ENCODE assay signal across 1 cellular context in the genomic region with DNA sequence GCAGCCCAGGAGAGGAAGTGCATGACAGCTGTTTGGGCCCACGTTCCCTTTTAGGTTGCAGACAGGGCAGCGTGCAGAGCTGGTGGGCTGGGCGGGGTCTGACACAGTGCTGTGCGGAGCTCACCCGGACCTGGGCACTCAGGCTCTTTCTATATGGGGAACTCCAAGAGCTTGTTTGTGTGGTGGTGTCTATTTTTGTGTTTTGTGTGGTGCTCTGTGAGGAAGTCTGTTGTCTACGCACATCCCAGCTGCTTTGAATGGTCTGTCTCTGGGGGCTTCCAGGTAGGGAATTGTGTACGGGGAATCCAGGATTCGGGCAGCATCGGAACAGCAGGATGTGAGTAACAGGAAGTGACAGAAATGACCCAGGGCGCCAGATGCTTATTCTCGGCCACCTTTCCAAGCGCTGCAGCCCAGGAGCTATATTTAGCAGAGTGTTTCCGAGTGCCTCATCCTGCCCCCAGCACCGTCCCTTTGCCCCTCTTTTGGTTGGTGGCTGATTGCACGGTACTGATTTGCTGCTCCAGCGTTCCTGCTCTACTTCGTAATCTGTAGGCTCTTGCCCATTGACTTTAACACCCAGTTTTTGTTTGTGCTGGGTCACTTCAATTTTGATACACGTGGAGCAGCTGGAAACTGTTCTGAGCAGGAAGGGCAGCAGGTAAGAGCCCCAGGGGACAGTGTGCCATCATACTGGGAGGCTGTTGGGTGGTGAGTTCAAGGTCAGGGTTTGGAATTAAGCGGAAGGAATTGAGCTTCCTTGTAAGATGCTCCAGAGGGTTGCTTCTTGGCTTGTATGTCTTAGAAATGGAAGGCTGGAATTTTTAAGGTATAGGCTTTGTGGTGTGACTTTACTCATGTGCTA.
TF ChIP-seq lines count a peak whose summit lies in the region.

No MANE protein-coding gene starts in this region.

TF ChIP-seq in H1, 55 proteins besides CTCF, POLR2A, EP300 and RAD21 (continued from another document):
- TF ChIP-seq, protein P1, sequence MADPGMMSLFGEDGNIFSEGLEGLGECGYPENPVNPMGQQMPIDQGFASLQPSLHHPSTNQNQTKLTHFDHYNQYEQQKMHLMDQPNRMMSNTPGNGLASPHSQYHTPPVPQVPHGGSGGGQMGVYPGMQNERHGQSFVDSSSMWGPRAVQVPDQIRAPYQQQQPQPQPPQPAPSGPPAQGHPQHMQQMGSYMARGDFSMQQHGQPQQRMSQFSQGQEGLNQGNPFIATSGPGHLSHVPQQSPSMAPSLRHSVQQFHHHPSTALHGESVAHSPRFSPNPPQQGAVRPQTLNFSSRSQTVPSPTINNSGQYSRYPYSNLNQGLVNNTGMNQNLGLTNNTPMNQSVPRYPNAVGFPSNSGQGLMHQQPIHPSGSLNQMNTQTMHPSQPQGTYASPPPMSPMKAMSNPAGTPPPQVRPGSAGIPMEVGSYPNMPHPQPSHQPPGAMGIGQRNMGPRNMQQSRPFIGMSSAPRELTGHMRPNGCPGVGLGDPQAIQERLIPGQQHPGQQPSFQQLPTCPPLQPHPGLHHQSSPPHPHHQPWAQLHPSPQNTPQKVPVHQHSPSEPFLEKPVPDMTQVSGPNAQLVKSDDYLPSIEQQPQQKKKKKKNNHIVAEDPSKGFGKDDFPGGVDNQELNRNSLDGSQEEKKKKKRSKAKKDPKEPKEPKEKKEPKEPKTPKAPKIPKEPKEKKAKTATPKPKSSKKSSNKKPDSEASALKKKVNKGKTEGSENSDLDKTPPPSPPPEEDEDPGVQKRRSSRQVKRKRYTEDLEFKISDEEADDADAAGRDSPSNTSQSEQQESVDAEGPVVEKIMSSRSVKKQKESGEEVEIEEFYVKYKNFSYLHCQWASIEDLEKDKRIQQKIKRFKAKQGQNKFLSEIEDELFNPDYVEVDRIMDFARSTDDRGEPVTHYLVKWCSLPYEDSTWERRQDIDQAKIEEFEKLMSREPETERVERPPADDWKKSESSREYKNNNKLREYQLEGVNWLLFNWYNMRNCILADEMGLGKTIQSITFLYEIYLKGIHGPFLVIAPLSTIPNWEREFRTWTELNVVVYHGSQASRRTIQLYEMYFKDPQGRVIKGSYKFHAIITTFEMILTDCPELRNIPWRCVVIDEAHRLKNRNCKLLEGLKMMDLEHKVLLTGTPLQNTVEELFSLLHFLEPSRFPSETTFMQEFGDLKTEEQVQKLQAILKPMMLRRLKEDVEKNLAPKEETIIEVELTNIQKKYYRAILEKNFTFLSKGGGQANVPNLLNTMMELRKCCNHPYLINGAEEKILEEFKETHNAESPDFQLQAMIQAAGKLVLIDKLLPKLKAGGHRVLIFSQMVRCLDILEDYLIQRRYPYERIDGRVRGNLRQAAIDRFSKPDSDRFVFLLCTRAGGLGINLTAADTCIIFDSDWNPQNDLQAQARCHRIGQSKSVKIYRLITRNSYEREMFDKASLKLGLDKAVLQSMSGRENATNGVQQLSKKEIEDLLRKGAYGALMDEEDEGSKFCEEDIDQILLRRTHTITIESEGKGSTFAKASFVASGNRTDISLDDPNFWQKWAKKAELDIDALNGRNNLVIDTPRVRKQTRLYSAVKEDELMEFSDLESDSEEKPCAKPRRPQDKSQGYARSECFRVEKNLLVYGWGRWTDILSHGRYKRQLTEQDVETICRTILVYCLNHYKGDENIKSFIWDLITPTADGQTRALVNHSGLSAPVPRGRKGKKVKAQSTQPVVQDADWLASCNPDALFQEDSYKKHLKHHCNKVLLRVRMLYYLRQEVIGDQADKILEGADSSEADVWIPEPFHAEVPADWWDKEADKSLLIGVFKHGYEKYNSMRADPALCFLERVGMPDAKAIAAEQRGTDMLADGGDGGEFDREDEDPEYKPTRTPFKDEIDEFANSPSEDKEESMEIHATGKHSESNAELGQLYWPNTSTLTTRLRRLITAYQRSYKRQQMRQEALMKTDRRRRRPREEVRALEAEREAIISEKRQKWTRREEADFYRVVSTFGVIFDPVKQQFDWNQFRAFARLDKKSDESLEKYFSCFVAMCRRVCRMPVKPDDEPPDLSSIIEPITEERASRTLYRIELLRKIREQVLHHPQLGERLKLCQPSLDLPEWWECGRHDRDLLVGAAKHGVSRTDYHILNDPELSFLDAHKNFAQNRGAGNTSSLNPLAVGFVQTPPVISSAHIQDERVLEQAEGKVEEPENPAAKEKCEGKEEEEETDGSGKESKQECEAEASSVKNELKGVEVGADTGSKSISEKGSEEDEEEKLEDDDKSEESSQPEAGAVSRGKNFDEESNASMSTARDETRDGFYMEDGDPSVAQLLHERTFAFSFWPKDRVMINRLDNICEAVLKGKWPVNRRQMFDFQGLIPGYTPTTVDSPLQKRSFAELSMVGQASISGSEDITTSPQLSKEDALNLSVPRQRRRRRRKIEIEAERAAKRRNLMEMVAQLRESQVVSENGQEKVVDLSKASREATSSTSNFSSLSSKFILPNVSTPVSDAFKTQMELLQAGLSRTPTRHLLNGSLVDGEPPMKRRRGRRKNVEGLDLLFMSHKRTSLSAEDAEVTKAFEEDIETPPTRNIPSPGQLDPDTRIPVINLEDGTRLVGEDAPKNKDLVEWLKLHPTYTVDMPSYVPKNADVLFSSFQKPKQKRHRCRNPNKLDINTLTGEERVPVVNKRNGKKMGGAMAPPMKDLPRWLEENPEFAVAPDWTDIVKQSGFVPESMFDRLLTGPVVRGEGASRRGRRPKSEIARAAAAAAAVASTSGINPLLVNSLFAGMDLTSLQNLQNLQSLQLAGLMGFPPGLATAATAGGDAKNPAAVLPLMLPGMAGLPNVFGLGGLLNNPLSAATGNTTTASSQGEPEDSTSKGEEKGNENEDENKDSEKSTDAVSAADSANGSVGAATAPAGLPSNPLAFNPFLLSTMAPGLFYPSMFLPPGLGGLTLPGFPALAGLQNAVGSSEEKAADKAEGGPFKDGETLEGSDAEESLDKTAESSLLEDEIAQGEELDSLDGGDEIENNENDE (IDR thresholded peaks at IDR 0.05; ENCODE audit: insufficient replicate concordance, low read length) = no peak
- TF ChIP-seq RNF2 (IDR thresholded peaks at IDR 0.05; ENCODE audit: borderline replicate concordance, low read depth, low read length, missing control alignments, poor library complexity, severe bottlenecking) (no peak), CREB1 (IDR thresholded peaks at IDR 0.05) (no peak), CBX8 (IDR thresholded peaks at IDR 0.05; ENCODE audit: borderline replicate concordance, low read depth, low read length) (no peak), BRCA1 (IDR thresholded peaks at IDR 0.05; ENCODE audit: low read depth, low read length) (no peak), KDM1A (IDR thresholded peaks at IDR 0.05; ENCODE audit: borderline replicate concordance, low read length) (no peak)
